Comparison of ENCODE assay signal across 9 cellular contexts in genomic region chr4:17780461-17781071, GRCh38. TPM values are rescaled to one million over a fixed set of nuclear protein-coding genes. Genes with fewer than 3 reads are reported as not detected.
DNase-seq lines count a peak whose midpoint lies in the region; ATAC-seq lines count a peak whose summit lies in the region.
"Had no signal": no experiment of that assay in that cellular context is flagged by ENCODE, and none has a peak within 500 bp of the region (broad histone marks: within the 10 kb centered on the region; RNA-seq: fewer than 3 reads in every experiment).

No MANE protein-coding gene starts in this region.

- H3K9me3 ChIP-seq in MG63 = no peaks in the 10 kb centered on the region
- H3K9me3 ChIP-seq in ectodermal cell (ENCODE audit: control insufficient read depth, low read length) = no peaks in the 10 kb centered on the region

- no peaks in the 10 kb centered on the region for H3K36me3 ChIP-seq in MG63
- H3K36me3 ChIP-seq in ectodermal cell (ENCODE audit: control insufficient read depth, insufficient read depth, low read length) = no peaks in the 10 kb centered on the region

- no peak overlapping the region for H3K27ac Mint-ChIP-seq in naive thymus-derived CD8-positive, alpha-beta T cell

- POLR2A ChIA-PET in naive thymus-derived CD8-positive, alpha-beta T cell (lab: Charles Lee) = no interaction called here

- H3K27me3 Mint-ChIP-seq in naive thymus-derived CD8-positive, alpha-beta T cell = peaks cover 28 to 62% (median 38%) of the 10 kb centered on the region in 5 donors

- peaks cover 11 to 23% (median 18%) of the 10 kb centered on the region in 4 donors for H3K4me1 Mint-ChIP-seq in naive thymus-derived CD8-positive, alpha-beta T cell

- H3K36me3 Mint-ChIP-seq in naive thymus-derived CD8-positive, alpha-beta T cell = peaks cover 3 to 7% (median 5%) of the 10 kb centered on the region in 3 donors

- H3K27ac ChIP-seq in ectodermal cell (ENCODE audit: insufficient read depth, low read depth, low read length, poor library complexity, severe bottlenecking) = no peak overlapping the region
- H3K27ac ChIP-seq: RWPE1 had no signal

- peak; percentile 16 for DNase-seq in AG08395 (ENCODE audit: low spot score)
- DNase-seq in MG63 = no peak
- DNase-seq in naive thymus-derived CD8-positive, alpha-beta T cell = no peak
- DNase-seq in inferior parietal cortex (ENCODE audit: extremely low spot score) = no peak

- H3K27me3 ChIP-seq in MG63 (no peaks in the 10 kb centered on the region; the same call in 1 of the 2 replicates), ectodermal cell (ENCODE audit: control insufficient read depth, insufficient read depth, low read length, poor library complexity, severe bottlenecking) (peaks cover 52% of the 10 kb centered on the region)

- peaks cover 15% of the 10 kb centered on the region for H3K4me1 ChIP-seq in ectodermal cell (ENCODE audit: control insufficient read depth, insufficient read depth, low read length)

- no peaks in the 10 kb centered on the region for H3K9me3 Mint-ChIP-seq in naive thymus-derived CD8-positive, alpha-beta T cell

- peak overlapping the region; percentile 37 for H3K4me3 ChIP-seq in MG63
- peak overlapping the region; percentile 42 for H3K4me3 ChIP-seq in ectodermal cell (ENCODE audit: insufficient read depth, low read depth, low read length)

- WGBS in ectodermal cell, 2 experiments = 55% methylated on average over 11 of the region's 11 CpGs

- no peak for ATAC-seq in naive thymus-derived CD8-positive, alpha-beta T cell
- no peak for ATAC-seq in GM21723 (IDR thresholded peaks at IDR 0.05; ENCODE audit: unreplicated experiment)
- ATAC-seq in HG03135 (IDR thresholded peaks at IDR 0.05; ENCODE audit: unreplicated experiment) = no peak
- no peak for ATAC-seq in GM19397 (IDR thresholded peaks at IDR 0.05; ENCODE audit: unreplicated experiment)

- peak overlapping the region in 8 of 10 donors; percentile 11 to 75 (median 38) for H3K4me3 Mint-ChIP-seq in naive thymus-derived CD8-positive, alpha-beta T cell

RNA-seq across cellular contexts. Expression of gene FAM184B, which starts 0.9 kb away (rescaled TPM):
- 0.10 TPM in 1 of 2 replicates, not detected in the other for total RNA-seq in MG63 (2014; rRNA removed; shearing (Covaris generic); ENCODE audit: low replicate concordance)
- 0.11 TPM for polyA plus RNA-seq in ectodermal cell (2013, experiment 1 of 4)
- 0.05 TPM for polyA plus RNA-seq in ectodermal cell (2013, experiment 2 of 4)
- not detected for polyA plus RNA-seq in ectodermal cell (2013, experiment 3 of 4)
- 0.04 TPM for polyA plus RNA-seq in ectodermal cell (2013, experiment 4 of 4)
- not detected for total RNA-seq in naive thymus-derived CD8-positive, alpha-beta T cell
- polyA plus RNA-seq in naive thymus-derived CD8-positive, alpha-beta T cell = under 1 TPM in 2 of 3 donors, not detected in 1; 0.03 to 0.13 TPM

RNA-seq across cellular contexts. Expression of gene DCAF16, which starts 30.0 kb away (rescaled TPM):
- 10.8 and 17.7 TPM in 2 replicates for total RNA-seq in MG63 (2014; rRNA removed; shearing (Covaris generic); ENCODE audit: low replicate concordance)
- polyA plus RNA-seq in ectodermal cell (2013, experiment 1 of 4) = 55.4 TPM
- polyA plus RNA-seq in ectodermal cell (2013, experiment 2 of 4) = 65.4 TPM
- 45.5 TPM for polyA plus RNA-seq in ectodermal cell (2013, experiment 3 of 4)
- 49.7 TPM for polyA plus RNA-seq in ectodermal cell (2013, experiment 4 of 4)
- 10 to 100 TPM; 74.0 to 74.3 TPM for total RNA-seq in naive thymus-derived CD8-positive, alpha-beta T cell
- 10 to 100 TPM; 18.4 to 23.1 (median 21.2) TPM for polyA plus RNA-seq in naive thymus-derived CD8-positive, alpha-beta T cell

RNA-seq across cellular contexts. Expression of gene NCAPG, which starts 30.2 kb away (rescaled TPM):
- 28.2 and 75.4 TPM in 2 replicates for total RNA-seq in MG63 (2014; rRNA removed; shearing (Covaris generic); ENCODE audit: low replicate concordance)
- polyA plus RNA-seq in ectodermal cell (2013, experiment 1 of 4) = 81.7 TPM
- polyA plus RNA-seq in ectodermal cell (2013, experiment 2 of 4) = 77.2 TPM
- 72.1 TPM for polyA plus RNA-seq in ectodermal cell (2013, experiment 3 of 4)
- 70.6 TPM for polyA plus RNA-seq in ectodermal cell (2013, experiment 4 of 4)
- total RNA-seq in naive thymus-derived CD8-positive, alpha-beta T cell = under 1 TPM; 0.38 to 0.81 TPM
- under 1 TPM in 1 of 3 donors, not detected in 2; 0.24 TPM for polyA plus RNA-seq in naive thymus-derived CD8-positive, alpha-beta T cell

Comparison
In these comparisons a context has a peak if more than half of its experiments do, and no peak if none do; other contexts are left out.
1. RNA of gene NCAPG, which starts 30.2 kb away (total RNA-seq): 28.2 to 75.4 TPM in MG63; 0.38 to 0.81 TPM in naive thymus-derived CD8-positive, alpha-beta T cell; every median in the first group is over 10 times any median in the second.